ENCODE assay signal across 19 cellular contexts in genomic region chr2:119441376-119442231, GRCh38. TPM values are rescaled to one million over a fixed set of nuclear protein-coding genes. Genes with fewer than 3 reads are reported as not detected.
"Had no signal": no experiment of that assay in that cellular context is flagged by ENCODE, and none has a peak within 500 bp of the region (broad histone marks: within the 10 kb centered on the region; RNA-seq: fewer than 3 reads in every experiment).

No MANE protein-coding gene starts in this region.

- H3K9ac ChIP-seq: neural progenitor cell had no signal

- ATAC-seq: activated CD4-positive, alpha-beta T cell treated with anti-CD3 and anti-CD28 coated beads for 36 hours; activated CD8-positive, alpha-beta memory T cell treated with anti-CD3 and anti-CD28 coated beads, Interleukin-2, amount 10 ng/mL, durations not matched to agents 7 days and 5 days; SK-N-SH treated with all-trans-retinoic acid at 6 μM for 48 hours had no signal

- H3K4me1 Mint-ChIP-seq: activated CD4-positive, alpha-beta T cell treated with anti-CD3 and anti-CD28 coated beads for 36 hours; activated CD8-positive, alpha-beta memory T cell treated with anti-CD3 and anti-CD28 coated beads, Interleukin-2, amount 10 ng/mL, durations not matched to agents 7 days and 5 days; stimulated activated effector memory CD8-positive, alpha-beta T cell treated with anti-CD3 and anti-CD28 coated beads, Interleukin-12 subunit alpha, Interleukin-12 subunit beta, amount 100 ng/mL, for 72 hours had no signal

- H3K27ac ChIP-seq: cardiac muscle cell, esophagus muscularis mucosa, neural progenitor cell, VCaP had no signal

- DNase-seq: activated CD4-positive, alpha-beta memory T cell treated with anti-CD3 and anti-CD28 coated beads for 36 hours; activated CD4-positive, alpha-beta T cell treated with anti-CD3 and anti-CD28 coated beads for 36 hours; activated CD8-positive, alpha-beta memory T cell treated with anti-CD3 and anti-CD28 coated beads, Interleukin-2, amount 10 ng/mL, durations not matched to agents 7 days and 5 days; activated naive CD4-positive, alpha-beta T cell treated with anti-CD3 and anti-CD28 coated beads, Interleukin-2, amount 50 U/mL, for 16 hours; activated T-cell treated with anti-CD3 and anti-CD28 coated beads, Interleukin-2, amount 50 U/mL, for 1 hour; hypothalamus; midbrain; retina had no signal

- H3K4me1 ChIP-seq: esophagus muscularis mucosa, neural progenitor cell had no signal

- H3K9me3 ChIP-seq: esophagus muscularis mucosa had no signal

- H3K4me3 Mint-ChIP-seq: activated CD4-positive, alpha-beta memory T cell treated with anti-CD3 and anti-CD28 coated beads for 36 hours; activated CD4-positive, alpha-beta T cell treated with anti-CD3 and anti-CD28 coated beads for 36 hours; activated CD8-positive, alpha-beta memory T cell treated with anti-CD3 and anti-CD28 coated beads, Interleukin-2, amount 10 ng/mL, durations not matched to agents 7 days and 5 days; neural progenitor cell; stimulated activated effector memory CD8-positive, alpha-beta T cell treated with anti-CD3 and anti-CD28 coated beads, Interleukin-12 subunit alpha, Interleukin-12 subunit beta, amount 100 ng/mL, for 72 hours; type B pancreatic cell had no signal

- H2AFZ ChIP-seq: neural progenitor cell had no signal

- H3K36me3 Mint-ChIP-seq: activated CD4-positive, alpha-beta memory T cell treated with anti-CD3 and anti-CD28 coated beads for 36 hours; activated CD8-positive, alpha-beta memory T cell treated with anti-CD3 and anti-CD28 coated beads, Interleukin-2, amount 10 ng/mL, durations not matched to agents 7 days and 5 days; neural progenitor cell; stimulated activated effector memory CD8-positive, alpha-beta T cell treated with anti-CD3 and anti-CD28 coated beads, Interleukin-12 subunit alpha, Interleukin-12 subunit beta, amount 100 ng/mL, for 72 hours; type B pancreatic cell had no signal

- FAIRE-seq: endometrium had no signal

- H3K27me3 Mint-ChIP-seq: type B pancreatic cell had no signal

- H3K36me3 ChIP-seq: cardiac muscle cell, esophagus muscularis mucosa, neural progenitor cell had no signal

- H3K4me3 ChIP-seq: cardiac muscle cell, esophagus muscularis mucosa, lung, neural progenitor cell had no signal

- H3K9me3 Mint-ChIP-seq: activated CD4-positive, alpha-beta memory T cell treated with anti-CD3 and anti-CD28 coated beads for 36 hours; activated T-helper 2 cell treated with anti-CD3 and anti-CD28 coated beads, Interferon-gamma antibody, Interleukin-2, Interleukin-4, amounts not matched to agents 10 μg/mL and 5 μg/mL and 100 μg/mL, durations not matched to agents 14 hours and 24 hours and 36 hours; neural progenitor cell; stimulated activated effector memory CD8-positive, alpha-beta T cell treated with anti-CD3 and anti-CD28 coated beads, Interleukin-12 subunit alpha, Interleukin-12 subunit beta, amount 100 ng/mL, for 72 hours; type B pancreatic cell had no signal

- H3K4me2 ChIP-seq: neural progenitor cell had no signal

- H3K27me3 ChIP-seq: cardiac muscle cell, neural progenitor cell had no signal

- H3K27ac Mint-ChIP-seq: activated CD4-positive, alpha-beta memory T cell treated with anti-CD3 and anti-CD28 coated beads for 36 hours; activated CD4-positive, alpha-beta T cell treated with anti-CD3 and anti-CD28 coated beads for 36 hours; activated CD8-positive, alpha-beta memory T cell treated with anti-CD3 and anti-CD28 coated beads, Interleukin-2, amount 10 ng/mL, durations not matched to agents 7 days and 5 days; activated T-helper 2 cell treated with anti-CD3 and anti-CD28 coated beads, Interferon-gamma antibody, Interleukin-2, Interleukin-4, amounts not matched to agents 10 μg/mL and 5 μg/mL and 100 μg/mL, durations not matched to agents 14 hours and 24 hours and 36 hours; neural progenitor cell; stimulated activated effector memory CD8-positive, alpha-beta T cell treated with anti-CD3 and anti-CD28 coated beads, Interleukin-12 subunit alpha, Interleukin-12 subunit beta, amount 100 ng/mL, for 72 hours had no signal

RNA-seq across cellular contexts. Expression of gene TMEM37, which starts 9.9 kb away (rescaled TPM):
- total RNA-seq: activated CD4-positive, alpha-beta memory T cell treated with anti-CD3 and anti-CD28 coated beads for 36 hours; activated CD4-positive, alpha-beta T cell treated with anti-CD3 and anti-CD28 coated beads for 36 hours; activated CD8-positive, alpha-beta memory T cell treated with anti-CD3 and anti-CD28 coated beads, Interleukin-2, amount 10 ng/mL, durations not matched to agents 7 days and 5 days; T-helper 1 cell treated with Interleukin-12 subunit alpha and Interleukin-12 subunit beta and Interleukin-4 antibody, amounts not matched to agents 30 ng/mL and 1 ng/mL, for 36 hours had no signal
